Comparison of ENCODE assay signal across 8 cellular contexts in the genomic region with DNA sequence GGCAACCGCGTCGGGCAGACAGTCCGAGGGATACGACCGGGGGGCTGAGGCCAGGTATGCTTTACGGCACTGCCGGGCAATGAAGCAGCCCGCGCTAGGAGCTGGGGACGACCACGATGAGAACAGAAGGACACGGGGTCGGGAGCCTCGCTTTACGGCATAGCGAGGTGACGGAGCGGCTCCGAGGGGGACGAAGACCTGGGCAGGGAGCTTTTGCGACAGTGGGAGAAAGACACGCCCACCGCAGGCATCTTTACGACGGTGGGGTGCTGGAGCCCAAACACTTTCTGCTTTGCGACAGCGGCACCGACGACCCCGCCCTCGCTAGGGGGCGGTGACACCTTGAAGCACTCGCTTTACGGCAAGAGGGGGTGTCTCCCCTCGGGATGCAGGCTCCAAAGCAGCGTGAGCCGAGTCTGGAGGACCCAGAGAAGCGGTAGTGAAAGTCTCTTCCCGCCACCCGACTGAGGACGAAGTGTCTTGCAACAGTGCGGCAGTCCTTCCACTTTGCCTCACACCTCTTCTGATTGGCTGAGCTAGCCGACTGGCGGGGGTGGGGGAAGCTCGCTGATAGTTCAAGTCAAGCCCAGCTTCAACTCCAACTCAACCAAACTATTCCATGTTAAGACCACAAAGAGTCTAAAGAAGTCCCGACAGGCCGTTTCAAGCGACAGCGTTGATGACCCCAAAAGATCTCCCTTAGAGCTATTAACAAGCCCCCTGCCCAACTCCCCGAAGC. TPM values are rescaled to one million over a fixed set of nuclear protein-coding genes. Genes with fewer than 3 reads are reported as not detected.
DNase-seq lines count a peak whose midpoint lies in the region; ATAC-seq and TF ChIP-seq lines count a peak whose summit lies in the region.

No MANE protein-coding gene starts in this region.

- peaks cover 9% of the 10 kb centered on the region for H3K27me3 Mint-ChIP-seq in GM23338 (ENCODE audit: insufficient read depth, low read depth, poor library complexity)
- no peaks in the 10 kb centered on the region for H3K27me3 Mint-ChIP-seq in activated T-helper 2 cell treated with anti-CD3 and anti-CD28 coated beads, Interferon-gamma antibody, Interleukin-2, Interleukin-4, amounts not matched to agents 10 μg/mL and 5 μg/mL and 100 μg/mL, durations not matched to agents 14 hours and 24 hours and 36 hours (ENCODE audit: low read depth)
- no peaks in the 10 kb centered on the region for H3K27me3 Mint-ChIP-seq in naive thymus-derived CD4-positive, alpha-beta T cell
- H3K27me3 Mint-ChIP-seq in stimulated activated memory B cell treated with anti-CD40 and anti-IgM and Interleukin-4, amounts not matched to agents 10 μg/mL and 1 μg/mL and 100 μg/mL, for 72 hours, result no peaks in the 10 kb centered on the region

- H3K27me3 ChIP-seq in GM23338 (ENCODE audit: insufficient read depth) (no peaks in the 10 kb centered on the region), fibroblast of lung (ENCODE audit: control insufficient read depth, insufficient read depth, low read length) (peaks cover 7% of the 10 kb centered on the region)
- no peaks in the 10 kb centered on the region for H3K27me3 ChIP-seq in naive thymus-derived CD4-positive, alpha-beta T cell (ENCODE audit: control insufficient read depth in 2 of 2, insufficient read depth in 2 of 2, low read length in 2 of 2)

- H3K27ac Mint-ChIP-seq in GM23338, result peak overlapping the region; percentile 97
- H3K27ac Mint-ChIP-seq in activated T-helper 2 cell treated with anti-CD3 and anti-CD28 coated beads, Interferon-gamma antibody, Interleukin-2, Interleukin-4, amounts not matched to agents 10 μg/mL and 5 μg/mL and 100 μg/mL, durations not matched to agents 14 hours and 24 hours and 36 hours, result peak overlapping the region; percentile 95
- peak overlapping the region; percentile 93 to 99 (median 97) for H3K27ac Mint-ChIP-seq in naive thymus-derived CD4-positive, alpha-beta T cell
- H3K27ac Mint-ChIP-seq in stimulated activated memory B cell treated with anti-CD40 and anti-IgM and Interleukin-4, amounts not matched to agents 10 μg/mL and 1 μg/mL and 100 μg/mL, for 72 hours, result peak overlapping the region; percentile 99

- H3K4me3 ChIP-seq in GM23338, result peak overlapping the region; percentile 70
- peak overlapping the region; percentile 82 for H3K4me3 ChIP-seq in LNCaP clone FGC (ENCODE audit: low read depth, low read length)
- peak overlapping the region; percentile 54 to 93 (median 83) for H3K4me3 ChIP-seq in fibroblast of lung (replicated peaks in 1 of 4; ENCODE audit: control extremely low read depth in 1 of 4, insufficient read depth in 1 of 4, low read depth in 3 of 4, low read length in 4 of 4)
- peak overlapping the region; percentile 95 for H3K4me3 ChIP-seq in naive thymus-derived CD4-positive, alpha-beta T cell (ENCODE audit: low read length)

- H3K27ac ChIP-seq in GM23338 (ENCODE audit: low read depth) (peak overlapping the region; percentile 93), fibroblast of lung (ENCODE audit: insufficient read depth, low read length) (peak overlapping the region; percentile 72)
- H3K27ac ChIP-seq in naive thymus-derived CD4-positive, alpha-beta T cell (ENCODE audit: low read depth, low read length), result peak overlapping the region; percentile 88

- CTCF ChIA-PET in naive thymus-derived CD4-positive, alpha-beta T cell (lab: Charles Lee), result interaction anchor here (0.6 to 2.8 kb wide), 14 partner anchors 9 to 246 kb away, joined by 3 to 11 read pairs (median 4); partner anchors contain the start of gene TMEM95

- H2AFZ ChIP-seq in GM23338 (peak overlapping the region; percentile 33), fibroblast of lung (ENCODE audit: low read length) (peak overlapping the region; percentile 97)

- no peaks in the 10 kb centered on the region for H3K36me3 ChIP-seq in GM23338 (ENCODE audit: insufficient read depth)
- peaks cover 4% of the 10 kb centered on the region for H3K36me3 ChIP-seq in fibroblast of lung (ENCODE audit: control insufficient read depth, insufficient read depth, low read length)
- peaks cover 0 to 29% (median 0%) of the 10 kb centered on the region in 3 experiments for H3K36me3 ChIP-seq in naive thymus-derived CD4-positive, alpha-beta T cell (ENCODE audit: control insufficient read depth in 2 of 3, insufficient read depth in 3 of 3, low read length in 3 of 3)

- no peak for TF ChIP-seq CTCF in GM23338 (conservative IDR thresholded peaks at IDR 0.05; ENCODE audit: low read depth in 2 of 2)
- TF ChIP-seq CTCF in LNCaP clone FGC (IDR thresholded peaks at IDR 0.05; ENCODE audit: control insufficient read depth, extremely low read depth, insufficient read depth), result no peak
- TF ChIP-seq CTCF in fibroblast of lung (conservative IDR thresholded peaks at IDR 0.05 in 1 of 2, IDR thresholded peaks at IDR 0.05 in 1 of 2; ENCODE audit: low read depth in 1 of 2, low read length in 2 of 2), result no peak

- H3K9ac ChIP-seq in fibroblast of lung (ENCODE audit: insufficient read depth, low read length), result peak overlapping the region; percentile 70

- peak overlapping the region; percentile 99 for H3K4me3 Mint-ChIP-seq in GM23338
- H3K4me3 Mint-ChIP-seq in activated T-helper 2 cell treated with anti-CD3 and anti-CD28 coated beads, Interferon-gamma antibody, Interleukin-2, Interleukin-4, amounts not matched to agents 10 μg/mL and 5 μg/mL and 100 μg/mL, durations not matched to agents 14 hours and 24 hours and 36 hours (ENCODE audit: low read depth), result peak overlapping the region; percentile 87
- peak overlapping the region; percentile 89 to 100 (median 96) for H3K4me3 Mint-ChIP-seq in naive thymus-derived CD4-positive, alpha-beta T cell
- peak overlapping the region; percentile 99 for H3K4me3 Mint-ChIP-seq in stimulated activated memory B cell treated with anti-CD40 and anti-IgM and Interleukin-4, amounts not matched to agents 10 μg/mL and 1 μg/mL and 100 μg/mL, for 72 hours

- H3K9me3 ChIP-seq in fibroblast of lung (ENCODE audit: control insufficient read depth, insufficient read depth, low read depth, low read length), result no peaks in the 10 kb centered on the region
- no peaks in the 10 kb centered on the region for H3K9me3 ChIP-seq in naive thymus-derived CD4-positive, alpha-beta T cell (ENCODE audit: control insufficient read depth in 2 of 3, low read length in 3 of 3)

- peaks cover 22% of the 10 kb centered on the region for H3F3A ChIP-seq in GM23338 (replicated peaks; ENCODE audit: low read depth)

- peaks cover 10% of the 10 kb centered on the region for H3K4me1 ChIP-seq in GM23338 (ENCODE audit: insufficient read depth)
- H3K4me1 ChIP-seq in fibroblast of lung (ENCODE audit: control insufficient read depth, extremely low read depth, insufficient read depth, low read length), result no peaks in the 10 kb centered on the region
- H3K4me1 ChIP-seq in naive thymus-derived CD4-positive, alpha-beta T cell (ENCODE audit: control insufficient read depth in 2 of 2, insufficient read depth in 2 of 2, low read length in 2 of 2), result peaks cover 15 to 36% of the 10 kb centered on the region in 2 donors

- peak; percentile 99 for DNase-seq in Daoy (ENCODE audit: low read depth)
- peak; percentile 99 for DNase-seq in GM23338 (ENCODE audit: low spot score)
- peak; percentile 97 for DNase-seq in LNCaP clone FGC (ENCODE audit: low read depth)
- peak; percentile 97 for DNase-seq in RPMI8226
- peak; percentile 96 for DNase-seq in activated T-helper 2 cell treated with anti-CD3 and anti-CD28 coated beads, Interferon-gamma antibody, Interleukin-2, Interleukin-4, amounts not matched to agents 10 μg/mL and 5 μg/mL and 100 μg/mL, durations not matched to agents 14 hours and 24 hours and 36 hours (ENCODE audit: low spot score)
- peak; percentile 99 to 100 for DNase-seq in fibroblast of lung (ENCODE audit: low read depth in 2 of 2)
- DNase-seq in naive thymus-derived CD4-positive, alpha-beta T cell, result peak; percentile 84 to 98 (median 98)

- intact Hi-C loops in activated T-helper 2 cell treated with anti-CD3 and anti-CD28 coated beads, Interferon-gamma antibody, Interleukin-2, Interleukin-4, amounts not matched to agents 10 μg/mL and 5 μg/mL and 100 μg/mL, durations not matched to agents 14 hours and 24 hours and 36 hours (cut with micrococcal nuclease), result loop anchor here (1.0 to 2.0 kb wide), 3 partner anchors 14 to 243 kb away; partner anchors contain the start of genes EIF5A and GPS2
- intact Hi-C loops in naive thymus-derived CD4-positive, alpha-beta T cell (cut with micrococcal nuclease), result loop anchor here (1.0 to 5.0 kb wide), 10 partner anchors 8 to 358 kb away; partner anchors contain the start of genes EIF5A (in 2 of the 2), GPS2 (in 2 of the 2), TMEM102 (in 2 of the 2) and PHF23 (in 1 of the 2)

- peak overlapping the region; percentile 99 for H3K4me2 ChIP-seq in GM23338
- H3K4me2 ChIP-seq in fibroblast of lung (ENCODE audit: extremely low read depth, insufficient read depth, low read length), result peak overlapping the region; percentile 80

- H3K9me3 Mint-ChIP-seq in GM23338, result no peaks in the 10 kb centered on the region
- no peaks in the 10 kb centered on the region for H3K9me3 Mint-ChIP-seq in activated T-helper 2 cell treated with anti-CD3 and anti-CD28 coated beads, Interferon-gamma antibody, Interleukin-2, Interleukin-4, amounts not matched to agents 10 μg/mL and 5 μg/mL and 100 μg/mL, durations not matched to agents 14 hours and 24 hours and 36 hours
- peaks cover 0 to 6% (median 0%) of the 10 kb centered on the region in 11 donors for H3K9me3 Mint-ChIP-seq in naive thymus-derived CD4-positive, alpha-beta T cell
- no peaks in the 10 kb centered on the region for H3K9me3 Mint-ChIP-seq in stimulated activated memory B cell treated with anti-CD40 and anti-IgM and Interleukin-4, amounts not matched to agents 10 μg/mL and 1 μg/mL and 100 μg/mL, for 72 hours

- peaks cover 14% of the 10 kb centered on the region for H3K79me2 ChIP-seq in GM23338 (replicated peaks; ENCODE audit: insufficient read depth)
- peaks cover 6% of the 10 kb centered on the region for H3K79me2 ChIP-seq in fibroblast of lung (ENCODE audit: control insufficient read depth, insufficient read depth, low read length)

- H4K20me1 ChIP-seq in GM23338 (replicated peaks; ENCODE audit: insufficient read depth), result no peaks in the 10 kb centered on the region
- H4K20me1 ChIP-seq in fibroblast of lung (ENCODE audit: control insufficient read depth, extremely low read depth, insufficient read depth, low read length), result no peaks in the 10 kb centered on the region

- POLR2A ChIA-PET in naive thymus-derived CD4-positive, alpha-beta T cell (lab: Charles Lee), result interaction anchor here (0.6 to 22.8 kb wide), 27 partner anchors 9 to 357 kb away, joined by 3 to 336 read pairs (median 5); partner anchors contain the start of genes EIF5A, GPS2, MPDU1 and POLR2A

- ATAC-seq in GM23338, result peak; percentile 72
- peak; percentile 91 for ATAC-seq in naive thymus-derived CD4-positive, alpha-beta T cell
- ATAC-seq in stimulated activated memory B cell treated with anti-CD40 and anti-IgM and Interleukin-4, amounts not matched to agents 10 μg/mL and 1 μg/mL and 100 μg/mL, for 72 hours, result peak; percentile 81

- H3K36me3 Mint-ChIP-seq in GM23338 (ENCODE audit: low read depth), result peaks cover 17% of the 10 kb centered on the region
- H3K36me3 Mint-ChIP-seq in activated T-helper 2 cell treated with anti-CD3 and anti-CD28 coated beads, Interferon-gamma antibody, Interleukin-2, Interleukin-4, amounts not matched to agents 10 μg/mL and 5 μg/mL and 100 μg/mL, durations not matched to agents 14 hours and 24 hours and 36 hours (ENCODE audit: low read depth), result peaks cover 12% of the 10 kb centered on the region
- H3K36me3 Mint-ChIP-seq in naive thymus-derived CD4-positive, alpha-beta T cell, result peaks cover 0 to 6% (median 0%) of the 10 kb centered on the region in 5 donors
- H3K36me3 Mint-ChIP-seq in stimulated activated memory B cell treated with anti-CD40 and anti-IgM and Interleukin-4, amounts not matched to agents 10 μg/mL and 1 μg/mL and 100 μg/mL, for 72 hours, result peaks cover 14% of the 10 kb centered on the region

- H3K4me1 Mint-ChIP-seq in GM23338, result peaks cover 22% of the 10 kb centered on the region
- peaks cover 26% of the 10 kb centered on the region for H3K4me1 Mint-ChIP-seq in activated T-helper 2 cell treated with anti-CD3 and anti-CD28 coated beads, Interferon-gamma antibody, Interleukin-2, Interleukin-4, amounts not matched to agents 10 μg/mL and 5 μg/mL and 100 μg/mL, durations not matched to agents 14 hours and 24 hours and 36 hours (ENCODE audit: low read depth)
- H3K4me1 Mint-ChIP-seq in naive thymus-derived CD4-positive, alpha-beta T cell, result peaks cover 29 to 61% (median 45%) of the 10 kb centered on the region in 7 donors
- peaks cover 68% of the 10 kb centered on the region for H3K4me1 Mint-ChIP-seq in stimulated activated memory B cell treated with anti-CD40 and anti-IgM and Interleukin-4, amounts not matched to agents 10 μg/mL and 1 μg/mL and 100 μg/mL, for 72 hours

- H3K9me2 ChIP-seq in GM23338 (ENCODE audit: insufficient read depth), result no peaks in the 10 kb centered on the region

RNA-seq across cellular contexts. Expression of gene NEURL4, which starts 0.4 kb away (rescaled TPM):
- total RNA-seq in Daoy (2014; rRNA removed; shearing (Covaris generic)), result 15.3 and 17.0 TPM in 2 replicates
- 36.8 and 42.3 TPM in 2 replicates for total RNA-seq in GM23338 (2014; rRNA removed; shearing (Covaris generic))
- 6.3 and 6.7 TPM in 2 replicates for polyA plus RNA-seq in GM23338 (2016; fragmentation: Nextera tagmentation; extraction: Ambion mirVana)
- 45.7 and 47.7 TPM in 2 replicates for total RNA-seq in activated T-helper 2 cell treated with anti-CD3 and anti-CD28 coated beads, Interferon-gamma antibody, Interleukin-2, Interleukin-4, amounts not matched to agents 10 μg/mL and 5 μg/mL and 100 μg/mL, durations not matched to agents 14 hours and 24 hours and 36 hours
- total RNA-seq in fibroblast of lung, result 18.2 and 20.1 TPM in 2 replicates
- 6.0 and 8.3 TPM in 2 replicates for polyA plus RNA-seq in fibroblast of lung
- polyA plus RNA-seq in fibroblast of lung (2012), result 9.6 and 10.8 TPM in 2 replicates
- polyA minus RNA-seq in fibroblast of lung (ENCODE audit: low replicate concordance), result 34.3 and 36.6 TPM in 2 replicates
- total RNA-seq in naive thymus-derived CD4-positive, alpha-beta T cell, result 10 to 100 TPM; 42.6 to 92.6 (median 50.1) TPM
- polyA plus RNA-seq in naive thymus-derived CD4-positive, alpha-beta T cell, result 1 to 10 TPM; 1.1 to 2.5 TPM

RNA-seq across cellular contexts. Expression of gene ACAP1, which starts 6.8 kb away (rescaled TPM):
- total RNA-seq in Daoy (2014; rRNA removed; shearing (Covaris generic)), result 2.7 TPM in 1 of 2 replicates, not detected in the other
- 30.7 and 35.8 TPM in 2 replicates for total RNA-seq in GM23338 (2014; rRNA removed; shearing (Covaris generic))
- polyA plus RNA-seq in GM23338 (2016; fragmentation: Nextera tagmentation; extraction: Ambion mirVana) (40.1 and 43.9 TPM in 2 replicates), fibroblast of lung (0.06 and 0.40 TPM in 2 replicates)
- 361 and 382 TPM in 2 replicates for total RNA-seq in activated T-helper 2 cell treated with anti-CD3 and anti-CD28 coated beads, Interferon-gamma antibody, Interleukin-2, Interleukin-4, amounts not matched to agents 10 μg/mL and 5 μg/mL and 100 μg/mL, durations not matched to agents 14 hours and 24 hours and 36 hours
- 2.1 and 3.9 TPM in 2 replicates for total RNA-seq in fibroblast of lung
- 3.7 and 4.6 TPM in 2 replicates for polyA plus RNA-seq in fibroblast of lung (2012)
- 4.8 TPM in 1 of 2 replicates, not detected in the other for polyA minus RNA-seq in fibroblast of lung (ENCODE audit: low replicate concordance)
- total RNA-seq in naive thymus-derived CD4-positive, alpha-beta T cell, result 100 to 1,000 TPM; 482 to 708 (median 599) TPM
- 100 to 1,000 TPM; 234 to 337 TPM for polyA plus RNA-seq in naive thymus-derived CD4-positive, alpha-beta T cell

RNA-seq across cellular contexts. Expression of gene GPS2, which starts 14.4 kb away (rescaled TPM):
- 84.3 and 91.6 TPM in 2 replicates for total RNA-seq in Daoy (2014; rRNA removed; shearing (Covaris generic))
- 64.8 and 83.4 TPM in 2 replicates for total RNA-seq in GM23338 (2014; rRNA removed; shearing (Covaris generic))
- polyA plus RNA-seq in GM23338 (2016; fragmentation: Nextera tagmentation; extraction: Ambion mirVana) (117 and 122 TPM in 2 replicates), fibroblast of lung (55.3 and 65.6 TPM in 2 replicates)
- total RNA-seq in activated T-helper 2 cell treated with anti-CD3 and anti-CD28 coated beads, Interferon-gamma antibody, Interleukin-2, Interleukin-4, amounts not matched to agents 10 μg/mL and 5 μg/mL and 100 μg/mL, durations not matched to agents 14 hours and 24 hours and 36 hours, result 57.6 and 64.9 TPM in 2 replicates
- total RNA-seq in fibroblast of lung, result 30.6 and 38.5 TPM in 2 replicates
- 51.2 and 54.6 TPM in 2 replicates for polyA plus RNA-seq in fibroblast of lung (2012)
- 117 and 139 TPM in 2 replicates for polyA minus RNA-seq in fibroblast of lung (ENCODE audit: low replicate concordance)
- total RNA-seq in naive thymus-derived CD4-positive, alpha-beta T cell, result 100 to 1,000 TPM in 3 of 5 experiments, 10 to 100 TPM in 2; 72.6 to 145 (median 107) TPM
- 100 to 1,000 TPM in 1 of 2 donors, 10 to 100 TPM in 1; 80.1 to 134 TPM for polyA plus RNA-seq in naive thymus-derived CD4-positive, alpha-beta T cell

RNA-seq across cellular contexts. Expression of gene EIF5A, which starts 22.1 kb away (rescaled TPM):
- 861 and 1,090 TPM in 2 replicates for total RNA-seq in Daoy (2014; rRNA removed; shearing (Covaris generic))
- total RNA-seq in GM23338 (2014; rRNA removed; shearing (Covaris generic)), result 791 and 833 TPM in 2 replicates
- polyA plus RNA-seq in GM23338 (2016; fragmentation: Nextera tagmentation; extraction: Ambion mirVana) (1,562 and 1,621 TPM in 2 replicates), fibroblast of lung (752 and 1,278 TPM in 2 replicates)
- 1,189 and 1,199 TPM in 2 replicates for total RNA-seq in activated T-helper 2 cell treated with anti-CD3 and anti-CD28 coated beads, Interferon-gamma antibody, Interleukin-2, Interleukin-4, amounts not matched to agents 10 μg/mL and 5 μg/mL and 100 μg/mL, durations not matched to agents 14 hours and 24 hours and 36 hours
- 275 and 347 TPM in 2 replicates for total RNA-seq in fibroblast of lung
- polyA plus RNA-seq in fibroblast of lung (2012), result 587 and 1,061 TPM in 2 replicates
- polyA minus RNA-seq in fibroblast of lung (ENCODE audit: low replicate concordance), result 765 and 958 TPM in 2 replicates
- total RNA-seq in naive thymus-derived CD4-positive, alpha-beta T cell, result 100 to 1,000 TPM; 237 to 666 (median 453) TPM
- polyA plus RNA-seq in naive thymus-derived CD4-positive, alpha-beta T cell, result 100 to 1,000 TPM; 158 to 558 TPM

RNA-seq across cellular contexts. Expression of gene KCTD11, which starts 22.4 kb away (rescaled TPM):
- total RNA-seq in Daoy (2014; rRNA removed; shearing (Covaris generic)), result 2.1 and 3.7 TPM in 2 replicates
- total RNA-seq in GM23338 (2014; rRNA removed; shearing (Covaris generic)), result 7.7 and 8.8 TPM in 2 replicates
- polyA plus RNA-seq in GM23338 (2016; fragmentation: Nextera tagmentation; extraction: Ambion mirVana) (2.2 and 2.3 TPM in 2 replicates), fibroblast of lung (8.4 and 11.9 TPM in 2 replicates)
- 8.0 and 8.5 TPM in 2 replicates for total RNA-seq in activated T-helper 2 cell treated with anti-CD3 and anti-CD28 coated beads, Interferon-gamma antibody, Interleukin-2, Interleukin-4, amounts not matched to agents 10 μg/mL and 5 μg/mL and 100 μg/mL, durations not matched to agents 14 hours and 24 hours and 36 hours
- total RNA-seq in fibroblast of lung, result 8.8 and 9.0 TPM in 2 replicates
- 12.4 and 16.5 TPM in 2 replicates for polyA plus RNA-seq in fibroblast of lung (2012)
- 14.4 and 26.7 TPM in 2 replicates for polyA minus RNA-seq in fibroblast of lung (ENCODE audit: low replicate concordance)
- 10 to 100 TPM in 1 of 5 experiments, 1 to 10 TPM in 4; 2.7 to 13.7 (median 4.0) TPM for total RNA-seq in naive thymus-derived CD4-positive, alpha-beta T cell
- 1 to 10 TPM in 1 of 2 donors, under 1 TPM in 1; 0.83 to 1.1 TPM for polyA plus RNA-seq in naive thymus-derived CD4-positive, alpha-beta T cell

Comparison
In these comparisons a context has a peak if more than half of its experiments do, and no peak if none do; other contexts are left out.
1. Peak in every context shown above with its lines: DNase-seq, ATAC-seq, H3K4me3 ChIP-seq and H3K27ac ChIP-seq.